In the genomic region with DNA sequence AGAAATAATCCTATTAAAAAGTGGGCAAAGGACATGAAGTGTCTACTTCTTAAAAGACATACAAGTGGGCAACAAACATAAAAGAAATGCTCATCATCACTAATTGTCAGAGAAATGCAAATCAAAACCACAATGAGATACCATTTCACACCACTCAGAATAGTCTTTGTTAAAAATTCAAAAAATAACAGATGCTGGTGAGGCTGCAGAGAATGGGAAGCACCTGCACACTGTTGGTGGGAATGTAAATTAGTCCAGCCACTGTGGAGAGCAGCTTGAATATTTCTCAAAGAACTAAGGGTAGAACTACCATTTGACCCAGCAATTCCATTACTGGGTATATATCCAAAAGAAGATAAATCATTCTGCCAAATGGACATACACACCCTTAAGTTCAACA, we compare ENCODE assay signal across 18 cellular contexts.
A peak's percentile ranks its signal among the peaks of the same experiment; 100 is the strongest.
DNase-seq lines count a peak whose midpoint lies in the region; ATAC-seq and TF ChIP-seq lines count a peak whose summit lies in the region.
"Had no signal": no experiment of that assay in that cellular context is flagged by ENCODE, and none has a peak within 500 bp of the region (broad histone marks: within the 10 kb centered on the region; RNA-seq: fewer than 3 reads in every experiment).

No MANE protein-coding gene starts in this region.

- no peak overlapping the region for H3K4me3 ChIP-seq in GM23248
- H3K4me3 ChIP-seq in suprapubic skin, result no peak overlapping the region
- H3K4me3 ChIP-seq: BLaER1 had no signal

- H3K27me3 ChIP-seq in GM23248 (replicated peaks; ENCODE audit: insufficient read depth), result 0 out of 2 replicates have a peak, but pooled peaks cover 3% of the 10 kb centered on the region
- H3K27me3 ChIP-seq in suprapubic skin, result no peaks in the 10 kb centered on the region
- H3K27me3 ChIP-seq: BLaER1 had no signal

- H2AFZ ChIP-seq in GM23248, result no peak overlapping the region

- peak; percentile 21 to 60 for DNase-seq in NCI-H526 (lab: John Stamatoyannopoulos, UW)
- DNase-seq in GM23248, result no peak
- no peak for DNase-seq in NCI-H2196 (lab: John Stamatoyannopoulos, UW; ENCODE audit: unreplicated experiment)
- no peak for DNase-seq in NCI-H1105 (lab: John Stamatoyannopoulos, UW)
- no peak for DNase-seq in suprapubic skin (ENCODE audit: low spot score in 2 of 2)
- DNase-seq: 8988T; CD4-positive, alpha-beta memory T cell; DMS79 treated with DMSO at 0.1 percent for 48 hours; GF-D8; GOT3; H7; HFFc6; KBM-7 had no signal

- no peaks in the 10 kb centered on the region for H3K79me2 ChIP-seq in GM23248 (ENCODE audit: insufficient read depth)

- no peaks in the 10 kb centered on the region for H3K9me3 ChIP-seq in GM23248 (ENCODE audit: low read depth)
- no peaks in the 10 kb centered on the region for H3K9me3 ChIP-seq in suprapubic skin
- H3K9me3 ChIP-seq: BLaER1 had no signal

- no peak overlapping the region for H3K9ac ChIP-seq in GM23248
- H3K9ac ChIP-seq: BLaER1 had no signal

- no peaks in the 10 kb centered on the region for H3K9me2 ChIP-seq in GM23248 (ENCODE audit: insufficient read depth)

- no peak for TF ChIP-seq EP300 in suprapubic skin (IDR thresholded peaks at IDR 0.05)

- no peak overlapping the region for H3K4me2 ChIP-seq in GM23248 (ENCODE audit: unreplicated experiment)

- ATAC-seq in GM18867 (IDR thresholded peaks at IDR 0.05; ENCODE audit: unreplicated experiment) (peak; percentile 90), GM19397 (IDR thresholded peaks at IDR 0.05; ENCODE audit: unreplicated experiment) (peak; percentile 60)
- ATAC-seq: HCT116, HepG2 had no signal

- no peaks in the 10 kb centered on the region for H3K4me1 ChIP-seq in GM23248 (ENCODE audit: insufficient read depth)
- no peaks in the 10 kb centered on the region for H3K4me1 ChIP-seq in suprapubic skin

- H3K27ac ChIP-seq in GM23248 (no peak overlapping the region), suprapubic skin (no peak overlapping the region)
- H3K27ac ChIP-seq: BLaER1 had no signal

- in situ Hi-C loops in GM23248 (cut with MboI), result no loop called here

- TF ChIP-seq POLR2A in suprapubic skin (IDR thresholded peaks at IDR 0.05), result no peak

- TF ChIP-seq CTCF in suprapubic skin (IDR thresholded peaks at IDR 0.05), result no peak

- no peaks in the 10 kb centered on the region for H3F3A ChIP-seq in GM23248 (ENCODE audit: insufficient read depth)

- no peaks in the 10 kb centered on the region for H3K36me3 ChIP-seq in GM23248 (ENCODE audit: low read depth)
- no peaks in the 10 kb centered on the region for H3K36me3 ChIP-seq in suprapubic skin
- H3K36me3 ChIP-seq: BLaER1 had no signal

- no peaks in the 10 kb centered on the region for H4K20me1 ChIP-seq in GM23248 (ENCODE audit: insufficient read depth)
- H4K20me1 ChIP-seq: BLaER1 had no signal

Comparison
In these comparisons a context has a peak if more than half of its experiments do, and no peak if none do; other contexts are left out.
1. DNase-seq: peak in NCI-H526 (2 of 2); none in GM23248 (single experiment), NCI-H2196 (single experiment), NCI-H1105 (single experiment) and suprapubic skin (0 of 2).